ENCODE assay signal across 1 cellular context in the genomic region with DNA sequence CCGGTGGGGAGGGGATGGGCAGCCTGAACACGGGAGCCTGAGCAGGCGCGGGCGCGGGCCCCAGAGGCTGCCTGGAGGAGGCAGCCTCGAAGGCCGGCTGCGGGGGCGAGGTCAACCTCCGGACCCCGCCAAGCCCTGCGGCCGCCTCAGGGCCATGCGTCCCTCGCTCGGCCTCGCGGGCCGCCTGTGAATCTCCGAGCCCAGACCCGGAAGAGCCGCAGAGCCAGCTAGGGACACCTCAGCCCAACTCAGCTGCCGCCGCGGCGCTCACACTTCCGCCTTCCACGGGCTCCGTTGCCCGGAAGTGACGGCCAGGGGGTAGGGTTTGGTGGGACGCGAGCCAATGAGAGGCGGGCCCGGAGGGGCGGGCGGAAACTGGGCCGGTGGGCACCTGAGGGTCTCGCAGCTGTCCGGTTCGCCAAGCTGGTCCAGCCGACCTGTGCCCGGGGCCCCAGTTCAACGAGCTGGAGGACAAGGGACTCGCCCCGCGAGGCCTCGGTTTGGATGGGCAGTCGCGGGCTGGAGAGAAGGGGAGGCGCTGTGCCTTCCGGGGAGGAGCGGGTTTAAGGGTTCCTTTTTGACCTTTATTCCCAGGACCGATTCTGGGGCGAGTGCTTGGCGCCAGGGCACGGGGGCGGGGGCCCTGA.
A peak's percentile ranks its signal among the peaks of the same experiment; 100 is the strongest.
TF ChIP-seq lines count a peak whose summit lies in the region.

A gene (minus strand): TSS at position 277 of the 647 bp plus-strand sequence. CDS start 386 bp downstream, outside the sequence.

TF ChIP-seq in K562, 482 proteins besides CTCF, POLR2A, EP300 and RAD21 (continued from another document and continues in another):
- TF ChIP-seq, protein P1, sequence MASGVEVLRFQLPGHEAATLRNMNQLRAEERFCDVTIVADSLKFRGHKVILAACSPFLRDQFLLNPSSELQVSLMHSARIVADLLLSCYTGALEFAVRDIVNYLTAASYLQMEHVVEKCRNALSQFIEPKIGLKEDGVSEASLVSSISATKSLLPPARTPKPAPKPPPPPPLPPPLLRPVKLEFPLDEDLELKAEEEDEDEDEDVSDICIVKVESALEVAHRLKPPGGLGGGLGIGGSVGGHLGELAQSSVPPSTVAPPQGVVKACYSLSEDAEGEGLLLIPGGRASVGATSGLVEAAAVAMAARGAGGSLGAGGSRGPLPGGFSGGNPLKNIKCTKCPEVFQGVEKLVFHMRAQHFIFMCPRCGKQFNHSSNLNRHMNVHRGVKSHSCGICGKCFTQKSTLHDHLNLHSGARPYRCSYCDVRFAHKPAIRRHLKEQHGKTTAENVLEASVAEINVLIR (CRISPR knock-in tag; IDR thresholded peaks at IDR 0.05): peak; percentile 62; the same call in 1 of the 2 replicates
- TF ChIP-seq CREB1 (IDR thresholded peaks at IDR 0.05): peak; percentile 75
- TF ChIP-seq CREB1 (CRISPR knock-in tag; IDR thresholded peaks at IDR 0.05): peak; percentile 86
- peak; percentile 92 for TF ChIP-seq ELF4 (CRISPR knock-in tag; IDR thresholded peaks at IDR 0.05)
- TF ChIP-seq JUND (IDR thresholded peaks at IDR 0.05; ENCODE audit: borderline replicate concordance, low read depth, low read length): peak; percentile 33; the same call in 1 of the 2 replicates
- no peak for TF ChIP-seq JUND (tag; IDR thresholded peaks at IDR 0.05; ENCODE audit: borderline replicate concordance, low read depth, low read length)
- peak; percentile 96 for TF ChIP-seq ELF2 (CRISPR knock-in tag; IDR thresholded peaks at IDR 0.05)
- no peak for TF ChIP-seq IRF2 (CRISPR knock-in tag; IDR thresholded peaks at IDR 0.05)
- peak; percentile 95 for TF ChIP-seq SUPT5H (IDR thresholded peaks at IDR 0.05)
- TF ChIP-seq ETV5 (CRISPR knock-in tag; IDR thresholded peaks at IDR 0.05; ENCODE audit: low read depth): peak; percentile 93
- no peak for TF ChIP-seq NFATC3 (IDR thresholded peaks at IDR 0.05)
- TF ChIP-seq NONO (IDR thresholded peaks at IDR 0.05; ENCODE audit: low read depth in 2 of 2, low read length in 1 of 2): peak in 1 of 2 experiments; percentile 68; a peak in 2 of 4 replicates
- TF ChIP-seq CSDE1 (IDR thresholded peaks at IDR 0.05): no peak
- TF ChIP-seq FUS (optimal IDR thresholded peaks at IDR 0.05; ENCODE audit: low read depth, low read length): peak; percentile 46
- TF ChIP-seq PCBP1 (IDR thresholded peaks at IDR 0.05; ENCODE audit: low read depth, low read length, poor library complexity, severe bottlenecking): peak; percentile 98
- no peak; the same call in 1 of the 2 replicates for TF ChIP-seq SAFB (IDR thresholded peaks at IDR 0.05; ENCODE audit: borderline replicate concordance, low read depth, low read length)
- TF ChIP-seq NR2C1 (IDR thresholded peaks at IDR 0.05): no peak
- peak; percentile 26; the same call in 1 of the 2 replicates for TF ChIP-seq NR2C1 (tag; IDR thresholded peaks at IDR 0.05)
- TF ChIP-seq PRMT5 (CRISPR knock-in tag; IDR thresholded peaks at IDR 0.05): no peak
- peak; percentile 37; the same call in 1 of the 2 replicates for TF ChIP-seq ATF1 (CRISPR knock-in tag; IDR thresholded peaks at IDR 0.05)
- peak; percentile 92 for TF ChIP-seq ATF1 (tag; IDR thresholded peaks at IDR 0.05)
- TF ChIP-seq, protein P2, sequence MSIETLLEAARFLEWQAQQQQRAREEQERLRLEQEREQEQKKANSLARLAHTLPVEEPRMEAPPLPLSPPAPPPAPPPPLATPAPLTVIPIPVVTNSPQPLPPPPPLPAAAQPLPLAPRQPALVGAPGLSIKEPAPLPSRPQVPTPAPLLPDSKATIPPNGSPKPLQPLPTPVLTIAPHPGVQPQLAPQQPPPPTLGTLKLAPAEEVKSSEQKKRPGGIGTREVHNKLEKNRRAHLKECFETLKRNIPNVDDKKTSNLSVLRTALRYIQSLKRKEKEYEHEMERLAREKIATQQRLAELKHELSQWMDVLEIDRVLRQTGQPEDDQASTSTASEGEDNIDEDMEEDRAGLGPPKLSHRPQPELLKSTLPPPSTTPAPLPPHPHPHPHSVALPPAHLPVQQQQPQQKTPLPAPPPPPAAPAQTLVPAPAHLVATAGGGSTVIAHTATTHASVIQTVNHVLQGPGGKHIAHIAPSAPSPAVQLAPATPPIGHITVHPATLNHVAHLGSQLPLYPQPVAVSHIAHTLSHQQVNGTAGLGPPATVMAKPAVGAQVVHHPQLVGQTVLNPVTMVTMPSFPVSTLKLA (conservative IDR thresholded peaks at IDR 0.05): peak; percentile 52 to 69; a peak in 3 of 4 replicates
- TF ChIP-seq, protein P3, sequence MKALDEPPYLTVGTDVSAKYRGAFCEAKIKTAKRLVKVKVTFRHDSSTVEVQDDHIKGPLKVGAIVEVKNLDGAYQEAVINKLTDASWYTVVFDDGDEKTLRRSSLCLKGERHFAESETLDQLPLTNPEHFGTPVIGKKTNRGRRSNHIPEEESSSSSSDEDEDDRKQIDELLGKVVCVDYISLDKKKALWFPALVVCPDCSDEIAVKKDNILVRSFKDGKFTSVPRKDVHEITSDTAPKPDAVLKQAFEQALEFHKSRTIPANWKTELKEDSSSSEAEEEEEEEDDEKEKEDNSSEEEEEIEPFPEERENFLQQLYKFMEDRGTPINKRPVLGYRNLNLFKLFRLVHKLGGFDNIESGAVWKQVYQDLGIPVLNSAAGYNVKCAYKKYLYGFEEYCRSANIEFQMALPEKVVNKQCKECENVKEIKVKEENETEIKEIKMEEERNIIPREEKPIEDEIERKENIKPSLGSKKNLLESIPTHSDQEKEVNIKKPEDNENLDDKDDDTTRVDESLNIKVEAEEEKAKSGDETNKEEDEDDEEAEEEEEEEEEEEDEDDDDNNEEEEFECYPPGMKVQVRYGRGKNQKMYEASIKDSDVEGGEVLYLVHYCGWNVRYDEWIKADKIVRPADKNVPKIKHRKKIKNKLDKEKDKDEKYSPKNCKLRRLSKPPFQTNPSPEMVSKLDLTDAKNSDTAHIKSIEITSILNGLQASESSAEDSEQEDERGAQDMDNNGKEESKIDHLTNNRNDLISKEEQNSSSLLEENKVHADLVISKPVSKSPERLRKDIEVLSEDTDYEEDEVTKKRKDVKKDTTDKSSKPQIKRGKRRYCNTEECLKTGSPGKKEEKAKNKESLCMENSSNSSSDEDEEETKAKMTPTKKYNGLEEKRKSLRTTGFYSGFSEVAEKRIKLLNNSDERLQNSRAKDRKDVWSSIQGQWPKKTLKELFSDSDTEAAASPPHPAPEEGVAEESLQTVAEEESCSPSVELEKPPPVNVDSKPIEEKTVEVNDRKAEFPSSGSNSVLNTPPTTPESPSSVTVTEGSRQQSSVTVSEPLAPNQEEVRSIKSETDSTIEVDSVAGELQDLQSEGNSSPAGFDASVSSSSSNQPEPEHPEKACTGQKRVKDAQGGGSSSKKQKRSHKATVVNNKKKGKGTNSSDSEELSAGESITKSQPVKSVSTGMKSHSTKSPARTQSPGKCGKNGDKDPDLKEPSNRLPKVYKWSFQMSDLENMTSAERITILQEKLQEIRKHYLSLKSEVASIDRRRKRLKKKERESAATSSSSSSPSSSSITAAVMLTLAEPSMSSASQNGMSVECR (CRISPR knock-in tag; IDR thresholded peaks at IDR 0.05): peak; percentile 88
- TF ChIP-seq MBD2 (IDR thresholded peaks at IDR 0.05; ENCODE audit: borderline replicate concordance, low read depth): peak; percentile 57; the same call in 1 of the 2 replicates
- TF ChIP-seq HDAC3 (IDR thresholded peaks at IDR 0.05; ENCODE audit: borderline replicate concordance, partially characterized antibody): no peak
- TF ChIP-seq GTF2E2 (tag; IDR thresholded peaks at IDR 0.05): peak; percentile 77; the same call in 1 of the 2 replicates
- TF ChIP-seq NFYB (IDR thresholded peaks at IDR 0.05; ENCODE audit: extremely low read depth, insufficient read length): peak; percentile 70
- TF ChIP-seq MEIS2 (IDR thresholded peaks at IDR 0.05; ENCODE audit: partially characterized antibody): peak; percentile 2
- TF ChIP-seq DDX20 (tag; IDR thresholded peaks at IDR 0.05; ENCODE audit: low read depth): no peak
- TF ChIP-seq, protein P4, sequence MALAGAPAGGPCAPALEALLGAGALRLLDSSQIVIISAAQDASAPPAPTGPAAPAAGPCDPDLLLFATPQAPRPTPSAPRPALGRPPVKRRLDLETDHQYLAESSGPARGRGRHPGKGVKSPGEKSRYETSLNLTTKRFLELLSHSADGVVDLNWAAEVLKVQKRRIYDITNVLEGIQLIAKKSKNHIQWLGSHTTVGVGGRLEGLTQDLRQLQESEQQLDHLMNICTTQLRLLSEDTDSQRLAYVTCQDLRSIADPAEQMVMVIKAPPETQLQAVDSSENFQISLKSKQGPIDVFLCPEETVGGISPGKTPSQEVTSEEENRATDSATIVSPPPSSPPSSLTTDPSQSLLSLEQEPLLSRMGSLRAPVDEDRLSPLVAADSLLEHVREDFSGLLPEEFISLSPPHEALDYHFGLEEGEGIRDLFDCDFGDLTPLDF (CRISPR knock-in tag; IDR thresholded peaks at IDR 0.05): peak; percentile 79
- TF ChIP-seq, protein P5, sequence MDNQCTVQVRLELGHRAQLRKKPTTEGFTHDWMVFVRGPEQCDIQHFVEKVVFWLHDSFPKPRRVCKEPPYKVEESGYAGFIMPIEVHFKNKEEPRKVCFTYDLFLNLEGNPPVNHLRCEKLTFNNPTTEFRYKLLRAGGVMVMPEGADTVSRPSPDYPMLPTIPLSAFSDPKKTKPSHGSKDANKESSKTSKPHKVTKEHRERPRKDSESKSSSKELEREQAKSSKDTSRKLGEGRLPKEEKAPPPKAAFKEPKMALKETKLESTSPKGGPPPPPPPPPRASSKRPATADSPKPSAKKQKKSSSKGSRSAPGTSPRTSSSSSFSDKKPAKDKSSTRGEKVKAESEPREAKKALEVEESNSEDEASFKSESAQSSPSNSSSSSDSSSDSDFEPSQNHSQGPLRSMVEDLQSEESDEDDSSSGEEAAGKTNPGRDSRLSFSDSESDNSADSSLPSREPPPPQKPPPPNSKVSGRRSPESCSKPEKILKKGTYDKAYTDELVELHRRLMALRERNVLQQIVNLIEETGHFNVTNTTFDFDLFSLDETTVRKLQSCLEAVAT (IDR thresholded peaks at IDR 0.05): 0 out of 4 replicates have a peak, but pooled peaks of 1 of the 2 experiments have one; percentile 13
- TF ChIP-seq, protein P6, sequence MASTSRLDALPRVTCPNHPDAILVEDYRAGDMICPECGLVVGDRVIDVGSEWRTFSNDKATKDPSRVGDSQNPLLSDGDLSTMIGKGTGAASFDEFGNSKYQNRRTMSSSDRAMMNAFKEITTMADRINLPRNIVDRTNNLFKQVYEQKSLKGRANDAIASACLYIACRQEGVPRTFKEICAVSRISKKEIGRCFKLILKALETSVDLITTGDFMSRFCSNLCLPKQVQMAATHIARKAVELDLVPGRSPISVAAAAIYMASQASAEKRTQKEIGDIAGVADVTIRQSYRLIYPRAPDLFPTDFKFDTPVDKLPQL (IDR thresholded peaks at IDR 0.05; ENCODE audit: extremely low read depth, insufficient read length): no peak
- TF ChIP-seq RBBP5 (IDR thresholded peaks at IDR 0.05; ENCODE audit: borderline replicate concordance, insufficient read depth, low read length, poor library complexity, severe bottlenecking): peak; percentile 94
- TF ChIP-seq ZNF75A (CRISPR knock-in tag; IDR thresholded peaks at IDR 0.05): no peak
- no peak for TF ChIP-seq ZBTB1 (CRISPR knock-in tag; IDR thresholded peaks at IDR 0.05; ENCODE audit: borderline replicate concordance, low read depth)
- no peak for TF ChIP-seq NR2C2 (CRISPR knock-in tag; IDR thresholded peaks at IDR 0.05)
- peak; percentile 82 for TF ChIP-seq NR2C2 (tag; IDR thresholded peaks at IDR 0.05)
- TF ChIP-seq FIP1L1 (IDR thresholded peaks at IDR 0.05; ENCODE audit: low read depth, low read length, poor library complexity, severe bottlenecking): peak; percentile 75
- peak; percentile 42 for TF ChIP-seq ESRRA (IDR thresholded peaks at IDR 0.05; ENCODE audit: borderline replicate concordance, low read depth)
- TF ChIP-seq, protein P7, sequence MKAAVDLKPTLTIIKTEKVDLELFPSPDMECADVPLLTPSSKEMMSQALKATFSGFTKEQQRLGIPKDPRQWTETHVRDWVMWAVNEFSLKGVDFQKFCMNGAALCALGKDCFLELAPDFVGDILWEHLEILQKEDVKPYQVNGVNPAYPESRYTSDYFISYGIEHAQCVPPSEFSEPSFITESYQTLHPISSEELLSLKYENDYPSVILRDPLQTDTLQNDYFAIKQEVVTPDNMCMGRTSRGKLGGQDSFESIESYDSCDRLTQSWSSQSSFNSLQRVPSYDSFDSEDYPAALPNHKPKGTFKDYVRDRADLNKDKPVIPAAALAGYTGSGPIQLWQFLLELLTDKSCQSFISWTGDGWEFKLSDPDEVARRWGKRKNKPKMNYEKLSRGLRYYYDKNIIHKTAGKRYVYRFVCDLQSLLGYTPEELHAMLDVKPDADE (conservative IDR thresholded peaks at IDR 0.05; ENCODE audit: control insufficient read depth, low read depth, low read length): peak; percentile 51; the same call in 1 of the 2 replicates
- 0 out of 2 replicates have a peak, but pooled peaks have one; percentile 40 for TF ChIP-seq MTA3 (IDR thresholded peaks at IDR 0.05; ENCODE audit: borderline replicate concordance)
- TF ChIP-seq PML (IDR thresholded peaks at IDR 0.05; ENCODE audit: low read length): peak; percentile 76
- TF ChIP-seq JUNB (CRISPR knock-in tag; conservative IDR thresholded peaks at IDR 0.05): no peak
- no peak for TF ChIP-seq POLR3A (IDR thresholded peaks at IDR 0.05; ENCODE audit: borderline replicate concordance, extremely low read depth, insufficient read depth, insufficient read length)
- TF ChIP-seq CTBP1 (IDR thresholded peaks at IDR 0.05; ENCODE audit: borderline replicate concordance): peak; percentile 43; the same call in 1 of the 2 replicates
- TF ChIP-seq ZFP36 (IDR thresholded peaks at IDR 0.05; ENCODE audit: low read depth, low read length, partially characterized antibody): peak; percentile 97
- TF ChIP-seq GABPB1 (CRISPR knock-in tag; IDR thresholded peaks at IDR 0.05): peak; percentile 96
- peak; percentile 94 for TF ChIP-seq CREM (IDR thresholded peaks at IDR 0.05; ENCODE audit: low read depth)
- peak; percentile 71; the same call in 1 of the 2 replicates for TF ChIP-seq POLR2AphosphoS2 (IDR thresholded peaks at IDR 0.05; ENCODE audit: low read length)
- TF ChIP-seq ZFX (CRISPR knock-in tag; IDR thresholded peaks at IDR 0.05): peak; percentile 86
- peak; percentile 90 for TF ChIP-seq POLR2B (IDR thresholded peaks at IDR 0.05; ENCODE audit: low read depth, partially characterized antibody)
- TF ChIP-seq RBM34 (IDR thresholded peaks at IDR 0.05; ENCODE audit: borderline replicate concordance, insufficient read depth, low read length): 0 out of 2 replicates have a peak, but pooled peaks have one; percentile 83
- no peak for TF ChIP-seq ZNF133 (CRISPR knock-in tag; IDR thresholded peaks at IDR 0.05)
- 0 out of 2 replicates have a peak, but pooled peaks have one; percentile 47 for TF ChIP-seq TOE1 (IDR thresholded peaks at IDR 0.05; ENCODE audit: borderline replicate concordance)
- no peak for TF ChIP-seq TOE1 (CRISPR knock-in tag; IDR thresholded peaks at IDR 0.05; ENCODE audit: borderline replicate concordance, low read depth)
- peak in 1 of 2 experiments; percentile 35; a peak in 2 of 4 replicates for TF ChIP-seq MAZ (CRISPR knock-in tag; conservative IDR thresholded peaks at IDR 0.05 in 1 of 2, IDR thresholded peaks at IDR 0.05 in 1 of 2)
- TF ChIP-seq, protein P8, sequence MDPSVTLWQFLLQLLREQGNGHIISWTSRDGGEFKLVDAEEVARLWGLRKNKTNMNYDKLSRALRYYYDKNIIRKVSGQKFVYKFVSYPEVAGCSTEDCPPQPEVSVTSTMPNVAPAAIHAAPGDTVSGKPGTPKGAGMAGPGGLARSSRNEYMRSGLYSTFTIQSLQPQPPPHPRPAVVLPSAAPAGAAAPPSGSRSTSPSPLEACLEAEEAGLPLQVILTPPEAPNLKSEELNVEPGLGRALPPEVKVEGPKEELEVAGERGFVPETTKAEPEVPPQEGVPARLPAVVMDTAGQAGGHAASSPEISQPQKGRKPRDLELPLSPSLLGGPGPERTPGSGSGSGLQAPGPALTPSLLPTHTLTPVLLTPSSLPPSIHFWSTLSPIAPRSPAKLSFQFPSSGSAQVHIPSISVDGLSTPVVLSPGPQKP (CRISPR knock-in tag; IDR thresholded peaks at IDR 0.05): no peak
